In the genomic region with DNA sequence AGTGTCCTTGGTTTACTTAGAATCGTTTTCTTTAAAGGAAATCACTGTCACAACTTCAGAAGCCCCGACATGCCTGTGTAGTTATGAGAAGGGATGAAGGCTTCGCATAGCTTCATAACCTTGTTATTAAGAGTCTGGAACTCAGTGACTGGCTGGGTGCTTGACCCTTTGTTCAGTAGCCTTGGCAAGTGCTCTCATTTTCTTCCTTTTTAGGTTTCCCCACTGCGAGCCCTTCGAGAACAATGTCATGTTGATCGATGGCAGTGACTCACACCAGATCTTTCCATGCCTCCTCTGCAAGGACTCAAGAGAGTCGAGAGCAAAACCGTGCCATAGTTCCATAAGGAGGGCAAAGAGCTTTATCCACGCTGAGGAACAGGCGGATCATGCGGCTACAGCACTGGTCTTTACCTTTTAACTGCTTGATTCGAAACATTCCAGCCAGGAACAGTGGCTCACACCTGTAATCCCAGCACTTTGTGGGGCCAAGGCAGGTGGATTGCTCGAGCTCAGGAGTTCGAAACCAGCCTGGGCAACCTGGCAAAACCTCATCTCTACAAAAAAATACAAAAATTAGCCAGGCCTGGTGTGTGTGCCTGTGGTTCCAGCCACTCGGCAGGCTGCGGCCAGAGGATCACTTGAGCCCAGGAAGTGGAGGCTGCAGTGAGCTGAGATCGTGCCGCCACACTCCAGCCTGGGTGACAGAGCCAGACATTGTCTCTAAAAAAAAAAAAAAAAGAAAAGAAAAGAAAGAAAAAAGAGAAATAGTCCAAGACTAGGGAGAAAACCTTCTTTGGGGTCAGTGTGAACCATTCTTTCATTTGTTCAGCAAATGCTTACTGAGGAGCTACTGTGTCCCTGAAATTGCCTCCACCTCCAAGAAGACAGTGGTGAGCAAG, we compare ENCODE assay signal across 9 cellular contexts.
DNase-seq lines count a peak whose midpoint lies in the region; ATAC-seq, FAIRE-seq and TF ChIP-seq lines count a peak whose summit lies in the region.
"Had no signal": no experiment of that assay in that cellular context is flagged by ENCODE, and none has a peak within 500 bp of the region (broad histone marks: within the 10 kb centered on the region; RNA-seq: fewer than 3 reads in every experiment).

No MANE protein-coding gene starts in this region.

- in situ Hi-C loops in SK-MEL-5 (cut with HindIII; ENCODE audit: low pct_unique_long_range_greater_than_20kb, low sequenced_read_pairs): no loop called here

- ATAC-seq in pancreas: peak; percentile 80 to 88 (median 85)
- no peak for ATAC-seq in GM21529 (IDR thresholded peaks at IDR 0.05; ENCODE audit: unreplicated experiment)

- peak; percentile 9 for FAIRE-seq in pancreas (lab: Jason Lieb, UNC)

- no peaks in the 10 kb centered on the region for H3K36me3 ChIP-seq in pancreas

- no peaks in the 10 kb centered on the region for H3K9me3 ChIP-seq in pancreas

- DNase-seq in COLO829 (ENCODE audit: low spot score): peak; percentile 44
- peak; percentile 21 for DNase-seq in SK-MEL-5 (ENCODE audit: low read depth, low spot score)
- peak; percentile 97 for DNase-seq in glomerular endothelial cell (ENCODE audit: extremely low read depth, low read depth, low spot score)
- peak in 4 of 6 donors; percentile 34 to 72 (median 46) for DNase-seq in pancreas
- no peak for DNase-seq in NCI-H446 (lab: John Stamatoyannopoulos, UW)
- DNase-seq in GDM1 (lab: John Stamatoyannopoulos, UW): no peak
- DNase-seq in NCI-H524 treated with DMSO at 0.1 percent for 48 hours (lab: John Stamatoyannopoulos, UW): no peak
- DNase-seq: NCI-H510A had no signal

- H3K4me1 ChIP-seq in pancreas: peaks cover 3 to 25% (median 21%) of the 10 kb centered on the region in 3 donors

- WGBS in pancreas, 2 donors: 55 to 58% methylated on average over 18 of the region's 18 CpGs

- no peak overlapping the region for H3K4me3 ChIP-seq in pancreas

- TF ChIP-seq CTCF in pancreas (IDR thresholded peaks at IDR 0.05): no peak

- H3K27ac ChIP-seq in pancreas: peak overlapping the region; percentile 39 to 93 (median 69)

- H3K27me3 ChIP-seq in pancreas: no peaks in the 10 kb centered on the region

- intact Hi-C loops in pancreas (cut with DNase I): no loop called here

Comparison
In these comparisons a context has a peak if more than half of its experiments do, and no peak if none do; other contexts are left out.
1. DNase-seq: peak in COLO829 (single experiment), SK-MEL-5 (single experiment), glomerular endothelial cell (single experiment) and pancreas (4 of 6); none in NCI-H446 (0 of 2), GDM1 (single experiment) and NCI-H524 treated with DMSO at 0.1 percent for 48 hours (single experiment).